ENCODE assay signal across 15 cellular contexts in genomic region chr2:9818097-9818496, GRCh38. TPM values are rescaled to one million over a fixed set of nuclear protein-coding genes. Genes with fewer than 3 reads are reported as not detected.
A peak's percentile ranks its signal among the peaks of the same experiment; 100 is the strongest.
DNase-seq lines count a peak whose midpoint lies in the region; ATAC-seq and TF ChIP-seq lines count a peak whose summit lies in the region.
"Had no signal": no experiment of that assay in that cellular context is flagged by ENCODE, and none has a peak within 500 bp of the region (broad histone marks: within the 10 kb centered on the region; RNA-seq: fewer than 3 reads in every experiment).

No MANE protein-coding gene starts in this region.

- H3K9me3 ChIP-seq in mammary epithelial cell (replicated peaks; ENCODE audit: insufficient read depth, low read length) (no peaks in the 10 kb centered on the region), PC-9 (ENCODE audit: insufficient read depth, low read depth) (no peaks in the 10 kb centered on the region), gastroesophageal sphincter (no peaks in the 10 kb centered on the region)
- H3K9me3 ChIP-seq: BLaER1 treated with 17β-estradiol and CSF1 and Interleukin-3, amounts not matched to agents 10 nM and 100 nM; HAP-1 had no signal

- H3K4me3 ChIP-seq in mammary epithelial cell (replicated peaks in 1 of 3; ENCODE audit: insufficient read depth in 1 of 3, low read depth in 2 of 3, low read length in 3 of 3) (no peak overlapping the region), PC-9 (no peak overlapping the region), gastroesophageal sphincter (no peak overlapping the region)
- H3K4me3 ChIP-seq: BLaER1 treated with 17β-estradiol and CSF1 and Interleukin-3, amounts not matched to agents 10 nM and 100 nM; HAP-1 had no signal

- 74% methylated on average over 2 of the region's 2 CpGs for WGBS in mammary epithelial cell (ENCODE audit: low coverage, missing lambda C conversion rate)
- 90 to 94% methylated on average over 2 of the region's 2 CpGs for WGBS in gastroesophageal sphincter (ENCODE audit: low coverage in 1 of 2), 2 donors

- intact Hi-C loops in mammary epithelial cell (cut with micrococcal nuclease) (no loop called here), MCF 10A (cut with micrococcal nuclease) (no loop called here), PC-9 (cut with micrococcal nuclease; ENCODE audit: unreplicated experiment) (no loop called here)

- dilution Hi-C loops in mammary epithelial cell (cut with HindIII; ENCODE audit: low sequenced_read_pairs), result loop anchor here (25.0 kb wide), 1 partner anchor 619 kb away; the partner anchor contains the start of gene ODC1

- H3K27ac Mint-ChIP-seq in MCF 10A (ENCODE audit: low read depth, unreplicated experiment), result no peak overlapping the region
- peak overlapping the region; percentile 21 for H3K27ac Mint-ChIP-seq in stimulated activated effector memory CD8-positive, alpha-beta T cell treated with anti-CD3 and anti-CD28 coated beads, Interleukin-12 subunit alpha, Interleukin-12 subunit beta, amount 100 ng/mL, for 72 hours
- H3K27ac Mint-ChIP-seq: CD4-positive, CD25-positive, alpha-beta regulatory T cell had no signal

- H3K9ac ChIP-seq in mammary epithelial cell (ENCODE audit: insufficient read depth, low read length), result no peak overlapping the region
- H3K9ac ChIP-seq: BLaER1 treated with 17β-estradiol and CSF1 and Interleukin-3, amounts not matched to agents 10 nM and 100 nM had no signal

- no peaks in the 10 kb centered on the region for H3K36me3 Mint-ChIP-seq in MCF 10A (ENCODE audit: insufficient read depth, unreplicated experiment)
- H3K36me3 Mint-ChIP-seq in stimulated activated effector memory CD8-positive, alpha-beta T cell treated with anti-CD3 and anti-CD28 coated beads, Interleukin-12 subunit alpha, Interleukin-12 subunit beta, amount 100 ng/mL, for 72 hours, result peaks cover 4% of the 10 kb centered on the region
- H3K36me3 Mint-ChIP-seq: CD4-positive, CD25-positive, alpha-beta regulatory T cell had no signal

- H3K9me2 ChIP-seq in PC-9 (ENCODE audit: insufficient read depth), result no peaks in the 10 kb centered on the region

- in situ Hi-C loops in mammary epithelial cell (cut with MboI; ENCODE audit: low sequenced_read_pairs in 2 of 2), result loop anchor here in 1 of 2 donors (25.0 kb wide), 1 partner anchor 594 kb away; no protein-coding TSS in a partner anchor

- H4K20me1 ChIP-seq in mammary epithelial cell (ENCODE audit: insufficient read depth, low read length), result no peaks in the 10 kb centered on the region
- no peaks in the 10 kb centered on the region for H4K20me1 ChIP-seq in PC-9 (ENCODE audit: insufficient read depth)
- H4K20me1 ChIP-seq: BLaER1 treated with 17β-estradiol and CSF1 and Interleukin-3, amounts not matched to agents 10 nM and 100 nM had no signal

- peaks cover 19% of the 10 kb centered on the region for H3K4me1 ChIP-seq in mammary epithelial cell (ENCODE audit: insufficient read depth, low read length)
- H3K4me1 ChIP-seq in PC-9 (replicated peaks; ENCODE audit: insufficient read depth), result peaks cover 41% of the 10 kb centered on the region
- peaks cover 0 to 12% (median 9%) of the 10 kb centered on the region in 3 donors for H3K4me1 ChIP-seq in gastroesophageal sphincter

- H2AFZ ChIP-seq in mammary epithelial cell (ENCODE audit: low read depth, low read length) (no peak overlapping the region), PC-9 (no peak overlapping the region)

- peaks cover 17% of the 10 kb centered on the region for H3K4me1 Mint-ChIP-seq in MCF 10A (ENCODE audit: insufficient read depth, unreplicated experiment)
- peaks cover 15% of the 10 kb centered on the region for H3K4me1 Mint-ChIP-seq in stimulated activated effector memory CD8-positive, alpha-beta T cell treated with anti-CD3 and anti-CD28 coated beads, Interleukin-12 subunit alpha, Interleukin-12 subunit beta, amount 100 ng/mL, for 72 hours

- no peaks in the 10 kb centered on the region for H3K9me3 Mint-ChIP-seq in MCF 10A (ENCODE audit: unreplicated experiment)
- H3K9me3 Mint-ChIP-seq in stimulated activated effector memory CD8-positive, alpha-beta T cell treated with anti-CD3 and anti-CD28 coated beads, Interleukin-12 subunit alpha, Interleukin-12 subunit beta, amount 100 ng/mL, for 72 hours, result no peaks in the 10 kb centered on the region

- no peak for TF ChIP-seq POLR2A in gastroesophageal sphincter (IDR thresholded peaks at IDR 0.05)

- H3K27me3 Mint-ChIP-seq in MCF 10A (ENCODE audit: insufficient read depth, unreplicated experiment), result no peaks in the 10 kb centered on the region

- no peak for TF ChIP-seq CTCF in mammary epithelial cell (conservative IDR thresholded peaks at IDR 0.05 in 1 of 2, IDR thresholded peaks at IDR 0.05 in 1 of 2; ENCODE audit: extremely low read depth in 1 of 2, insufficient read depth in 1 of 2, low read depth in 1 of 2, low read length in 2 of 2)
- no peak for TF ChIP-seq CTCF in MCF 10A (IDR thresholded peaks at IDR 0.05; ENCODE audit: unreplicated experiment)
- TF ChIP-seq CTCF in PC-9 (conservative IDR thresholded peaks at IDR 0.05), result no peak
- no peak for TF ChIP-seq CTCF in gastroesophageal sphincter (IDR thresholded peaks at IDR 0.05)

- H3K4me3 Mint-ChIP-seq in MCF 10A (ENCODE audit: unreplicated experiment), result no peak overlapping the region
- no peak overlapping the region for H3K4me3 Mint-ChIP-seq in stimulated activated effector memory CD8-positive, alpha-beta T cell treated with anti-CD3 and anti-CD28 coated beads, Interleukin-12 subunit alpha, Interleukin-12 subunit beta, amount 100 ng/mL, for 72 hours
- H3K4me3 Mint-ChIP-seq: CD4-positive, CD25-positive, alpha-beta regulatory T cell had no signal

- H3K27me3 ChIP-seq in mammary epithelial cell (ENCODE audit: insufficient read depth, low read length) (no peaks in the 10 kb centered on the region), PC-9 (ENCODE audit: insufficient read depth, low read depth) (no peaks in the 10 kb centered on the region), gastroesophageal sphincter (peaks cover 14% of the 10 kb centered on the region)
- H3K27me3 ChIP-seq: BLaER1 treated with 17β-estradiol and CSF1 and Interleukin-3, amounts not matched to agents 10 nM and 100 nM had no signal

- H3K79me2 ChIP-seq in mammary epithelial cell (ENCODE audit: insufficient read depth, low read length) (no peaks in the 10 kb centered on the region), PC-9 (ENCODE audit: low read depth) (no peaks in the 10 kb centered on the region)

- DNase-seq in mammary epithelial cell (peak; percentile 38), MCF 10A (ENCODE audit: unreplicated experiment) (no peak), PC-9 (peak in 1 of 2 experiments; percentile 57), substantia nigra (lab: John Stamatoyannopoulos, UW) (no peak)
- DNase-seq in stimulated activated effector memory CD8-positive, alpha-beta T cell treated with anti-CD3 and anti-CD28 coated beads, Interleukin-12 subunit alpha, Interleukin-12 subunit beta, amount 100 ng/mL, for 72 hours (ENCODE audit: low spot score in 2 of 2), result no peak
- DNase-seq: ACHN; Calu3; CD4-positive, CD25-positive, alpha-beta regulatory T cell; DMS 273 treated with DMSO at 0.1 percent for 48 hours had no signal

- POLR2A ChIA-PET in MCF 10A (lab: Yijun Ruan, JAX), result interaction anchor here (1.0 to 1.3 kb wide), 3 partner anchors 9 to 78 kb away, joined by 4 read pairs; no protein-coding TSS in a partner anchor
- POLR2A ChIA-PET in PC-9 (lab: Charles Lee; ENCODE audit: unreplicated experiment), result interaction anchor here (0.6 kb wide), 1 partner anchor 124 kb away, joined by 3 read pairs; no protein-coding TSS in a partner anchor

- H3K36me3 ChIP-seq in mammary epithelial cell (ENCODE audit: insufficient read depth, low read length) (no peaks in the 10 kb centered on the region), PC-9 (ENCODE audit: low read depth) (no peaks in the 10 kb centered on the region), gastroesophageal sphincter (no peaks in the 10 kb centered on the region)
- H3K36me3 ChIP-seq: BLaER1 treated with 17β-estradiol and CSF1 and Interleukin-3, amounts not matched to agents 10 nM and 100 nM; HAP-1 had no signal

- H3K4me2 ChIP-seq in mammary epithelial cell (ENCODE audit: insufficient read depth, low read depth, low read length), result no peak overlapping the region
- no peak overlapping the region for H3K4me2 ChIP-seq in PC-9
- H3K4me2 ChIP-seq: BLaER1 treated with 17β-estradiol and CSF1 and Interleukin-3, amounts not matched to agents 10 nM and 100 nM had no signal

- BruUV-seq in mammary epithelial cell (replicated peaks; lab: Mats Ljungman, UMichigan), result no TSS peak
- no TSS peak for BruUV-seq in MCF 10A (replicated peaks; lab: Mats Ljungman, UMichigan)
- BruUV-seq in PC-9 (replicated peaks; lab: Mats Ljungman, UMichigan), result no TSS peak

- peaks cover 12% of the 10 kb centered on the region; the same call in 1 of the 2 replicates for H3F3A ChIP-seq in PC-9 (ENCODE audit: insufficient read depth, low read depth)

- no peak overlapping the region for H3K27ac ChIP-seq in mammary epithelial cell (ENCODE audit: insufficient read depth, low read depth, low read length)
- H3K27ac ChIP-seq in PC-9, result 0 out of 2 replicates have a peak overlapping the region, but pooled peaks have one; percentile 0
- no peak overlapping the region for H3K27ac ChIP-seq in substantia nigra (ENCODE audit: low read depth, low read length, poor library complexity, severe bottlenecking)
- no peak overlapping the region for H3K27ac ChIP-seq in gastroesophageal sphincter
- H3K27ac ChIP-seq: BLaER1 treated with 17β-estradiol and CSF1 and Interleukin-3, amounts not matched to agents 10 nM and 100 nM; HL-60 had no signal

- CTCF ChIA-PET in mammary epithelial cell (lab: Charles Lee; ENCODE audit: low non-redundant PET) (interaction anchor here (0.8 kb wide), 1 partner anchor 96 kb away, joined by 7 read pairs; no protein-coding TSS in a partner anchor), MCF 10A (lab: Yijun Ruan, JAX) (interaction anchor here (1.2 kb wide), 1 partner anchor 19 kb away, joined by 5 read pairs; no protein-coding TSS in a partner anchor), PC-9 (lab: Charles Lee) (no interaction called here)

- ATAC-seq in esophagus mucosa (peak; percentile 61), gastroesophageal sphincter (no peak), HG03571 (IDR thresholded peaks at IDR 0.05; ENCODE audit: unreplicated experiment) (no peak)
- no peak for ATAC-seq in stimulated activated effector memory CD8-positive, alpha-beta T cell treated with anti-CD3 and anti-CD28 coated beads, Interleukin-12 subunit alpha, Interleukin-12 subunit beta, amount 100 ng/mL, for 72 hours

- TF ChIP-seq EP300 in gastroesophageal sphincter (IDR thresholded peaks at IDR 0.05), result no peak

RNA-seq across cellular contexts. Expression of gene TAF1B, which starts 25.2 kb away (rescaled TPM):
- total RNA-seq in mammary epithelial cell, result 10 to 100 TPM; 13.5 to 25.5 TPM
- 9.4 TPM for polyA plus RNA-seq in mammary epithelial cell
- 30.4 TPM for polyA minus RNA-seq in mammary epithelial cell
- total RNA-seq in MCF 10A (2022), result 19.7 and 25.5 TPM in 2 replicates
- 23.8 and 24.8 TPM in 2 replicates for total RNA-seq in PC-9 (2021)
- 24.7 TPM for total RNA-seq in esophagus mucosa
- total RNA-seq in gastroesophageal sphincter, result 10 to 100 TPM in 1 of 4 donors, 1 to 10 TPM in 3; 6.2 to 15.6 (median 8.5) TPM
